In genomic region chr2:112296407-112296806, GRCh38 we compare ENCODE assay signal across 2 cellular contexts.
TF ChIP-seq lines count a peak whose summit lies in the region.

No MANE protein-coding gene starts in this region.

TF ChIP-seq in HepG2, 621 proteins besides CTCF, POLR2A, EP300 and RAD21:
- TF ChIP-seq MAFF (IDR thresholded peaks at IDR 0.05; ENCODE audit: low read depth, low read length) (peak; percentile 30; the same call in 1 of the 2 replicates), FOXC1 (CRISPR knock-in tag; IDR thresholded peaks at IDR 0.05; ENCODE audit: borderline replicate concordance) (no peak), MAFK (conservative IDR thresholded peaks at IDR 0.05 in 1 of 2, IDR thresholded peaks at IDR 0.05 in 1 of 2; ENCODE audit: low read length in 2 of 2) (peak; percentile 13 to 52; a peak in 2 of 4 replicates), ZMYM4 (CRISPR knock-in tag; IDR thresholded peaks at IDR 0.05) (no peak), CEBPB (IDR thresholded peaks at IDR 0.05; ENCODE audit: borderline replicate concordance, low read depth, low read length) (0 out of 2 replicates have a peak, but pooled peaks have one; percentile 4)

TF ChIP-seq in K562, 482 proteins besides CTCF, POLR2A, EP300 and RAD21:
- TF ChIP-seq SMAD4 (CRISPR knock-in tag; conservative IDR thresholded peaks at IDR 0.05) (no peak), BRF1 (IDR thresholded peaks at IDR 0.05; ENCODE audit: borderline replicate concordance, extremely low read depth, insufficient read length) (no peak), NFATC3 (IDR thresholded peaks at IDR 0.05) (no peak), HDAC3 (IDR thresholded peaks at IDR 0.05; ENCODE audit: borderline replicate concordance, partially characterized antibody) (no peak), ZNF668 (CRISPR knock-in tag; IDR thresholded peaks at IDR 0.05) (no peak), RBFOX2 (IDR thresholded peaks at IDR 0.05; ENCODE audit: low read depth, low read length) (no peak), ZNF316 (IDR thresholded peaks at IDR 0.05) (peak; percentile 54; the same call in 1 of the 2 replicates), TCF15 (CRISPR knock-in tag; IDR thresholded peaks at IDR 0.05) (no peak), MAFG (tag; conservative IDR thresholded peaks at IDR 0.05) (0 out of 2 replicates have a peak, but pooled peaks have one; percentile 14), EWSR1 (IDR thresholded peaks at IDR 0.05; ENCODE audit: borderline replicate concordance, low read depth, partially characterized antibody) (no peak), ZNF696 (CRISPR knock-in tag; conservative IDR thresholded peaks at IDR 0.05) (no peak), ZNF224 (CRISPR knock-in tag; IDR thresholded peaks at IDR 0.05) (no peak), BHLHE40 (IDR thresholded peaks at IDR 0.05; ENCODE audit: low read length) (no peak), SUPT5H (IDR thresholded peaks at IDR 0.05) (no peak), LEF1 (IDR thresholded peaks at IDR 0.05) (no peak), HES1 (IDR thresholded peaks at IDR 0.05; ENCODE audit: low read depth) (no peak), ZNF778 (CRISPR knock-in tag; IDR thresholded peaks at IDR 0.05) (no peak), MAFF (IDR thresholded peaks at IDR 0.05; ENCODE audit: low read length) (peak; percentile 8; the same call in 1 of the 2 replicates), CEBPG (CRISPR knock-in tag; IDR thresholded peaks at IDR 0.05) (no peak), CEBPG (tag; conservative IDR thresholded peaks at IDR 0.05 in 1 of 2, IDR thresholded peaks at IDR 0.05 in 1 of 2) (0 out of 4 replicates have a peak, but pooled peaks of 1 of the 2 experiments have one; percentile 7), MAFK (IDR thresholded peaks at IDR 0.05; ENCODE audit: low read length) (0 out of 2 replicates have a peak, but pooled peaks have one; percentile 2), KAT7 (CRISPR knock-in tag; IDR thresholded peaks at IDR 0.05; ENCODE audit: borderline replicate concordance) (no peak), C11orf30 (IDR thresholded peaks at IDR 0.05; ENCODE audit: low read depth) (peak; percentile 43; the same call in 1 of the 2 replicates), ZBTB1 (CRISPR knock-in tag; IDR thresholded peaks at IDR 0.05; ENCODE audit: borderline replicate concordance, low read depth) (no peak), ZFX (CRISPR knock-in tag; IDR thresholded peaks at IDR 0.05) (no peak), ATF7 (IDR thresholded peaks at IDR 0.05) (no peak), CBX2 (IDR thresholded peaks at IDR 0.05; ENCODE audit: insufficient read depth, low read length, poor library complexity, severe bottlenecking) (no peak), ZNF133 (CRISPR knock-in tag; IDR thresholded peaks at IDR 0.05) (no peak), CUX1 (CRISPR knock-in tag; IDR thresholded peaks at IDR 0.05) (no peak), CBX8 (IDR thresholded peaks at IDR 0.05; ENCODE audit: borderline replicate concordance, extremely low read depth, low read depth, low read length, poor library complexity, severe bottlenecking) (no peak), GTF2E2 (tag; IDR thresholded peaks at IDR 0.05) (no peak), ZNF24 (IDR thresholded peaks at IDR 0.05) (no peak), GTF2B (IDR thresholded peaks at IDR 0.05; ENCODE audit: extremely low read depth, insufficient read length) (no peak)
